8 cellular contexts compared by ENCODE assay signal in the genomic region with DNA sequence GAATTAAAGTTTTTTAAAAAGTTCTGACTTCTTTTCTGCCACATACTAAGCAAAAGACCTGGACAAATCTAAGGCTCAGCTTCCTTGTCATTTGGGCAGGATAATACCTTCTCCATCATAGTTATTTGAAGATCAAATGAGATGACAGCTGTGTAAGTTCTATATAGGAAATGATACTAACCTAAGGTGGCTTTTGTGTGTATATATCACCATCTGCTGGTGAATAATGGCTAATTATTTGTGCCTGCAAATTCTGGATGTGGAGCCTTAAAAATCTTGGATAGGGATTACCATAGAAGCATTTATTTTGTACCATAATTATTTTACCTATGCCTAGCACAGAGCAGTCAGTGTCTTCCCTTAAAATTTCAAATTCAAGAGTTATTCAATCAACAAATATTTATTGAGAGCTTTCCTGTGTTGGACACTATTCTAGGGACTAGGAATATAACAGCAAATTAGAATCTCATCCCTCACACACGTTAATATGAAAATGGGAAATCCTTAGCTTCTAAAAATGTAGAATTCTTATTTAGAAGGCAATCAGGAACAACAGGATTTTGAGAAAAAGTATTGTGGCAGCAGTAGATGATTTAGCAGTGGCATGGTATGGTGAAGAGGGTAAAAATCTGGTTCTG.
DNase-seq lines count a peak whose midpoint lies in the region; ATAC-seq, FAIRE-seq and TF ChIP-seq lines count a peak whose summit lies in the region.

No MANE protein-coding gene starts in this region.

- 54 to 69% methylated on average over 1 of the region's 1 CpG for WGBS in body of pancreas, 2 donors
- WGBS in transverse colon (ENCODE audit: low coverage in 1 of 2), 2 donors, result 59 to 86% methylated on average over 1 of the region's 1 CpG

- H3K9me1 ChIP-seq in keratinocyte (ENCODE audit: control insufficient read depth, extremely low read depth, insufficient read depth, low read length), result no peaks in the 10 kb centered on the region

- H4K20me1 ChIP-seq in keratinocyte (ENCODE audit: control insufficient read depth, extremely low read depth, insufficient read depth, low read length), result no peaks in the 10 kb centered on the region

- peak; percentile 61 for FAIRE-seq in GM18507 (lab: Jason Lieb, UNC)
- FAIRE-seq in keratinocyte (lab: Jason Lieb, UNC), result peak; percentile 46

- H3K9ac ChIP-seq in keratinocyte (ENCODE audit: control insufficient read depth, extremely low read depth, insufficient read depth, low read length), result no peak overlapping the region

- H3K27me3 ChIP-seq in body of pancreas (no peaks in the 10 kb centered on the region), keratinocyte (ENCODE audit: control insufficient read depth, extremely low read depth, insufficient read depth, low read length) (no peaks in the 10 kb centered on the region), transverse colon (no peaks in the 10 kb centered on the region)

- H2AFZ ChIP-seq in keratinocyte (ENCODE audit: control insufficient read depth, low read length), result no peak overlapping the region

- no peak for TF ChIP-seq POLR2A in body of pancreas (IDR thresholded peaks at IDR 0.05)
- TF ChIP-seq POLR2A in transverse colon (IDR thresholded peaks at IDR 0.05), result no peak

- ATAC-seq in body of pancreas, result peak; percentile 63

- intact Hi-C loops in body of pancreas (cut with DNase I), result loop anchor here (5.0 kb wide), 1 partner anchor 157 kb away; no protein-coding TSS in a partner anchor
- intact Hi-C loops in transverse colon (cut with DNase I; ENCODE audit: low total_unique reads), result loop anchor here (2.0 kb wide), 1 partner anchor 155 kb away; no protein-coding TSS in a partner anchor

- H3K27ac ChIP-seq in body of pancreas (no peak overlapping the region), keratinocyte (ENCODE audit: control insufficient read depth, insufficient read depth, low read length) (no peak overlapping the region), transverse colon (no peak overlapping the region)

- DNase-seq in AG10803 (ENCODE audit: low read depth) (peak; percentile 50), GM18507 (ENCODE audit: extremely low spot score, insufficient read length, low read depth) (peak; percentile 8), NCI-H2227 treated with DMSO at 0.1 percent for 48 hours (lab: John Stamatoyannopoulos, UW) (peak; percentile 53), body of pancreas (no peak), keratinocyte (ENCODE audit: low read depth, low spot score) (no peak), transverse colon (no peak), UCSD-AML1 (lab: John Stamatoyannopoulos, UW; ENCODE audit: unreplicated experiment) (no peak)
- DNase-seq in activated T-cell treated with anti-CD3 and anti-CD28 coated beads, Interleukin-2, amount 50 U/mL, for 1 hour, result no peak

- H3K4me1 ChIP-seq in body of pancreas (no peaks in the 10 kb centered on the region), keratinocyte (ENCODE audit: control insufficient read depth, extremely low read depth, insufficient read depth, low read length) (no peaks in the 10 kb centered on the region), transverse colon (no peaks in the 10 kb centered on the region)

- in situ Hi-C loops in transverse colon (cut with MboI; ENCODE audit: low pct_ligation_motif_present in 1 of 4, low pct_unique_long_range_greater_than_20kb in 1 of 4, low sequenced_read_pairs in 3 of 4), result loop anchor here (5.0 to 25.0 kb wide), 5 partner anchors 149 to 249 kb away; no protein-coding TSS in a partner anchor

- H3K4me3 ChIP-seq in AG10803 (ENCODE audit: low read length), result no peak overlapping the region
- H3K4me3 ChIP-seq in body of pancreas, result no peak overlapping the region
- H3K4me3 ChIP-seq in keratinocyte (ENCODE audit: control insufficient read depth in 2 of 3, extremely low read depth in 1 of 3, insufficient read depth in 2 of 3, low read depth in 1 of 3, low read length in 3 of 3), result no peak overlapping the region
- H3K4me3 ChIP-seq in transverse colon, result no peak overlapping the region

- TF ChIP-seq CTCF in AG10803 (conservative IDR thresholded peaks at IDR 0.05; ENCODE audit: low read length) (peak; percentile 77), body of pancreas (IDR thresholded peaks at IDR 0.05) (peak in 6 of 7 experiments; percentile 40 to 85 (median 76)), keratinocyte (optimal IDR thresholded peaks at IDR 0.05 in 1 of 3, IDR thresholded peaks at IDR 0.05 in 1 of 3, conservative IDR thresholded peaks at IDR 0.05 in 1 of 3; ENCODE audit: extremely low read depth in 1 of 3, insufficient read depth in 2 of 3, low read length in 3 of 3) (peak in 2 of 3 experiments; percentile 27 to 44), transverse colon (IDR thresholded peaks at IDR 0.05) (peak; percentile 58 to 77 (median 64))

- H3K79me2 ChIP-seq in keratinocyte (ENCODE audit: control insufficient read depth, insufficient read depth, low read length), result no peaks in the 10 kb centered on the region

- H3K4me2 ChIP-seq in keratinocyte (ENCODE audit: control insufficient read depth, extremely low read depth, insufficient read depth, low read depth, low read length), result no peak overlapping the region

- no peaks in the 10 kb centered on the region for H3K9me3 ChIP-seq in body of pancreas
- no peaks in the 10 kb centered on the region for H3K9me3 ChIP-seq in keratinocyte (ENCODE audit: control insufficient read depth, low read depth, low read length)
- H3K9me3 ChIP-seq in transverse colon, result no peaks in the 10 kb centered on the region

- H3K36me3 ChIP-seq in body of pancreas (replicated peaks in 1 of 2; ENCODE audit: insufficient read depth in 1 of 2, low read depth in 2 of 2) (peaks cover 0 to 6% of the 10 kb centered on the region in 2 donors), keratinocyte (ENCODE audit: control insufficient read depth in 2 of 2, extremely low read depth in 1 of 2, insufficient read depth in 2 of 2, low read length in 2 of 2) (peaks cover 0 to 3% of the 10 kb centered on the region in 2 experiments), transverse colon (no peaks in the 10 kb centered on the region)

- no peak for TF ChIP-seq EP300 in transverse colon (IDR thresholded peaks at IDR 0.05; ENCODE audit: low read depth)

- dilution Hi-C loops in keratinocyte (cut with MboI; ENCODE audit: extremely low pct_ligation_motif_present, low sequenced_read_pairs), result no loop called here

Comparison
In these comparisons a context has a peak if more than half of its experiments do, and no peak if none do; other contexts are left out.
1. DNase-seq: peak in AG10803 (single experiment), GM18507 (single experiment) and NCI-H2227 treated with DMSO at 0.1 percent for 48 hours (single experiment); none in body of pancreas (0 of 4), keratinocyte (single experiment), transverse colon (single experiment), UCSD-AML1 (single experiment) and activated T-cell treated with anti-CD3 and anti-CD28 coated beads, Interleukin-2, amount 50 U/mL, for 1 hour (single experiment).
2. Peak in every context shown above with its lines, with median percentiles within 50 percentile points of each other: CTCF ChIP-seq.